Comparison of ENCODE assay signal across 32 cellular contexts in the genomic region with DNA sequence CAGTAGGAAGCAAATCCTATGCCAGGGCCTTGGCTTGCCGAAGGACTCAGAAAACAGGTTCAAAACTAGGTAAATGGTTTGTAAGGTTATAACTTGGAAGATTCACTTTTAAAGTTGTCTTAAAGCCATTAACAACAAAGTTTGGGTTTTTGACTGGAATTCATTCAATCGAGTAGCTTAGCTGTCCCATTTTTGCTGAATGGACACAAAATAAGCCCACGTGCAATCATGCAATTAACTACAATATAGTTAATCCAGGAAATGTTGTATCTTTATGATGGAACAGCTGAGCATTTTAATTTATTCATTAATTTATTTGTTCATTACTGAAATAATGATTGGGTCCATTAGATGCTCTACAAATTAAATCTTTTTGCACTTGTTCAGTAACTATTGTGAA. TPM values are rescaled to one million over a fixed set of nuclear protein-coding genes. Genes with fewer than 3 reads are reported as not detected.
"Had no signal": no experiment of that assay in that cellular context is flagged by ENCODE, and none has a peak within 500 bp of the region (broad histone marks: within the 10 kb centered on the region; RNA-seq: fewer than 3 reads in every experiment).

No MANE protein-coding gene starts in this region.

- H3K27me3 ChIP-seq: MG63 had no signal

- DNase-seq: Kasumi-1, MG63, MM.1S, MV-4-11, NCI-H1048, NCI-H1092, NCI-H1092 treated with DMSO at 0.1 percent for 48 hours, NCI-H1105, NCI-H1105 treated with DMSO at 0.1 percent for 48 hours, NCI-H1436, NCI-H1436 treated with DMSO at 0.1 percent for 48 hours, NCI-H1694, NCI-H1694 treated with DMSO at 0.1 percent for 48 hours, NCI-H187, NCI-H187 treated with DMSO at 0.1 percent for 48 hours, NCI-H1930, NCI-H2029, NCI-H2029 treated with DMSO at 0.1 percent for 48 hours, NCI-H2081 treated with DMSO at 0.1 percent for 48 hours, NCI-H2107, NCI-H2171, NCI-H2171 treated with DMSO at 0.1 percent for 48 hours, NCI-H2227 treated with DMSO at 0.1 percent for 48 hours, NCI-H345, NCI-H446, NCI-H446 treated with DMSO at 0.1 percent for 48 hours, NCI-H510A, NCI-H510A treated with DMSO at 0.1 percent for 48 hours, NCI-H524, NCI-H524 treated with DMSO at 0.1 percent for 48 hours, NCI-H526 had no signal

- H3K4me3 ChIP-seq: MG63 had no signal

- H3K9me3 ChIP-seq: MG63 had no signal

- H3K36me3 ChIP-seq: MG63 had no signal

RNA-seq across cellular contexts. Expression of a gene that starts 18.3 kb away (rescaled TPM):
- total RNA-seq: NCI-H460 had no signal
